Comparison of ENCODE assay signal across 10 cellular contexts in the genomic region with DNA sequence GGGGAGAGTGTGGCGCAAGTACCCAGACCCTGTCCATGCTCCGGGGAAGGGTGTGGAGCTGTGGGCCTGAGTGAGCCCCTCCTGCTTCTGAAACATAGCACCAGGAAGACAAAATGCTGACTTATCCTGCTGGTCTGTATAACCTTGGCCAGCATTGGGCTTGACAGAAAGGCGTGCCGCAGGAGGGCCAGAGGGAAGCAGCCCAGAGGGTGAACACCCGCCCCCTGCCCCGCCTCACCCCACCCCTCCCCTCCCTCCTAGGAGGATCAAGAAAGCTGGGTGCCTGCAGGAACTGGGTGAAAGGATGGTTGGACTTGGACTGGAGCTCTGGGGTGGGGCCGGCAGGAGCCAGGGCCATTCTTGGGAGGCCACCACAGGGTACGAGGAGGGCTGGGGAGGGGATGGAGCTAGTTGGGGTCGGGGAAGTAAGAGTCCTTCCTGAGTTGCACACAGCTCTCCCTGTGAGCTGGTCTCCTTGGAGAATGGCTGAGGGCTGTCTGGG. TPM values are rescaled to one million over a fixed set of nuclear protein-coding genes. Genes with fewer than 3 reads are reported as not detected.
A peak's percentile ranks its signal among the peaks of the same experiment; 100 is the strongest.
DNase-seq lines count a peak whose midpoint lies in the region; ATAC-seq and TF ChIP-seq lines count a peak whose summit lies in the region.
"Had no signal": no experiment of that assay in that cellular context is flagged by ENCODE, and none has a peak within 500 bp of the region (broad histone marks: within the 10 kb centered on the region; RNA-seq: fewer than 3 reads in every experiment).

No MANE protein-coding gene starts in this region.

- H3K9me3 ChIP-seq in HCT116 (ENCODE audit: control insufficient read depth in 1 of 2, insufficient read depth in 1 of 2, low read depth in 1 of 2, low read length in 2 of 2) (no peaks in the 10 kb centered on the region), iPS-15b (ENCODE audit: control insufficient read depth, insufficient read depth, low read length) (no peaks in the 10 kb centered on the region)
- H3K9me3 ChIP-seq: left ventricle myocardium inferior had no signal

- no peaks in the 10 kb centered on the region for H3K9me2 ChIP-seq in HCT116 (ENCODE audit: insufficient read depth)

- TF ChIP-seq RAD21 in HCT116 (IDR thresholded peaks at IDR 0.05; ENCODE audit: low read depth), result no peak

- ATAC-seq in HCT116 (peak; percentile 56), SK-N-SH treated with all-trans-retinoic acid at 6 μM for 48 hours (peak; percentile 73), sciatic nerve (peak; percentile 72), HG02870 (IDR thresholded peaks at IDR 0.05; ENCODE audit: unreplicated experiment) (no peak), GM19397 (IDR thresholded peaks at IDR 0.05; ENCODE audit: unreplicated experiment) (no peak)

- H3K79me2 ChIP-seq in HCT116 (ENCODE audit: insufficient read depth, low read length), result peaks cover 74% of the 10 kb centered on the region

- TF ChIP-seq CTCF in HCT116 (IDR thresholded peaks at IDR 0.05 in 2 of 3, conservative IDR thresholded peaks at IDR 0.05 in 1 of 3; ENCODE audit: borderline replicate concordance in 1 of 3, insufficient read depth in 1 of 3, low read depth in 2 of 3, low read length in 2 of 3), result no peak

- H3K4me3 ChIP-seq in HCT116 (replicated peaks in 1 of 2; ENCODE audit: low read depth in 1 of 2, low read length in 2 of 2) (no peak overlapping the region), iPS-15b (ENCODE audit: low read depth, low read length) (peak overlapping the region; percentile 8)
- H3K4me3 ChIP-seq: left ventricle myocardium inferior had no signal

- no peaks in the 10 kb centered on the region for H4K20me1 ChIP-seq in HCT116 (ENCODE audit: insufficient read depth)

- TF ChIP-seq POLR2A in HCT116 (IDR thresholded peaks at IDR 0.05; ENCODE audit: borderline replicate concordance, extremely low read depth, insufficient read depth, insufficient read length), result no peak

- H2AFZ ChIP-seq in HCT116 (ENCODE audit: low read depth, low read length, poor library complexity, severe bottlenecking), result no peak overlapping the region

- peaks cover 0 to under 1% of the 10 kb centered on the region in 2 experiments; a peak in 1 of 4 replicates for H3K4me1 ChIP-seq in HCT116 (ENCODE audit: control insufficient read depth in 1 of 2, insufficient read depth in 2 of 2, low read length in 2 of 2)
- H3K4me1 ChIP-seq in iPS-15b (ENCODE audit: control insufficient read depth, insufficient read depth, low read length), result peaks cover 6% of the 10 kb centered on the region

- CTCF ChIA-PET in HCT116 (lab: Charles Lee), result no interaction called here

- DNase-seq in HCT116 (ENCODE audit: low read depth, low spot score), result no peak
- DNase-seq in sciatic nerve (ENCODE audit: low spot score), result no peak
- no peak for DNase-seq in NCI-H1105 (lab: John Stamatoyannopoulos, UW)
- no peak for DNase-seq in kidney glomerular epithelial cell (lab: John Stamatoyannopoulos, UW)
- DNase-seq: activated T-cell treated with anti-CD3 and anti-CD28 coated beads, Interleukin-2, amount 50 U/mL, for 48 hours; left ventricle myocardium inferior had no signal

- no peak overlapping the region for H3K4me2 ChIP-seq in HCT116 (ENCODE audit: low read length)

- H3K9ac ChIP-seq in HCT116 (ENCODE audit: low read length) (no peak overlapping the region), iPS-15b (ENCODE audit: low read depth, low read length) (peak overlapping the region; percentile 26)

- intact Hi-C loops in HCT116 (cut with micrococcal nuclease), result no loop called here
- intact Hi-C loops in sciatic nerve (cut with DNase I), result no loop called here

- H3K27me3 ChIP-seq in HCT116 (ENCODE audit: insufficient read depth, low read length) (no peaks in the 10 kb centered on the region), iPS-15b (ENCODE audit: control insufficient read depth, insufficient read depth, low read length) (no peaks in the 10 kb centered on the region)

- H3K36me3 ChIP-seq in HCT116 (ENCODE audit: control insufficient read depth in 1 of 2, insufficient read depth in 2 of 2, low read length in 2 of 2) (peaks cover 13 to 50% of the 10 kb centered on the region in 2 experiments; a peak in 3 of 4 replicates), iPS-15b (ENCODE audit: control insufficient read depth, insufficient read depth, low read length) (peaks cover 35% of the 10 kb centered on the region)
- H3K36me3 ChIP-seq: left ventricle myocardium inferior had no signal

- BruUV-seq in HCT116 (replicated peaks; lab: Mats Ljungman, UMichigan), result no TSS peak

- RAD21 ChIA-PET in HCT116 (lab: Charles Lee; ENCODE audit: low non-redundant PET in 1 of 2, low total read pairs in 2 of 2, uncharacterized antibody in 2 of 2, unreplicated experiment in 2 of 2), result no interaction called here

- POLR2A ChIA-PET in HCT116 (lab: Charles Lee), result no interaction called here

- no peak overlapping the region for H3K27ac ChIP-seq in HCT116 (ENCODE audit: low read depth, low read length)
- H3K27ac ChIP-seq: left ventricle myocardium inferior had no signal

TF ChIP-seq in HCT116, 20 proteins besides CTCF, POLR2A, EP300 and RAD21 (continues in another document):
- TF ChIP-seq SIN3A (IDR thresholded peaks at IDR 0.05; ENCODE audit: low read depth) (no peak), EGR1 (IDR thresholded peaks at IDR 0.05; ENCODE audit: low read depth) (no peak), ELF1 (IDR thresholded peaks at IDR 0.05; ENCODE audit: borderline replicate concordance, low read depth) (no peak), YY1 (IDR thresholded peaks at IDR 0.05; ENCODE audit: extremely low read depth, insufficient replicate concordance, low read depth, low read length) (no peak), SRF (IDR thresholded peaks at IDR 0.05; ENCODE audit: low read depth) (no peak), ZNF274 (IDR thresholded peaks at IDR 0.05; ENCODE audit: low read depth, low read length) (no peak), POLR2AphosphoS5 (IDR thresholded peaks at IDR 0.05; ENCODE audit: low read depth, low read length) (no peak), FOSL1 (IDR thresholded peaks at IDR 0.05; ENCODE audit: low read depth) (no peak), ZFX (IDR thresholded peaks at IDR 0.05) (no peak), TCF7L2 (IDR thresholded peaks at IDR 0.05; ENCODE audit: borderline replicate concordance, extremely low read depth, insufficient read depth, insufficient read length) (no peak)
- TF ChIP-seq, protein P1, sequence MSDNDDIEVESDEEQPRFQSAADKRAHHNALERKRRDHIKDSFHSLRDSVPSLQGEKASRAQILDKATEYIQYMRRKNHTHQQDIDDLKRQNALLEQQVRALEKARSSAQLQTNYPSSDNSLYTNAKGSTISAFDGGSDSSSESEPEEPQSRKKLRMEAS (IDR thresholded peaks at IDR 0.05), result no peak
- TF ChIP-seq, protein P2, sequence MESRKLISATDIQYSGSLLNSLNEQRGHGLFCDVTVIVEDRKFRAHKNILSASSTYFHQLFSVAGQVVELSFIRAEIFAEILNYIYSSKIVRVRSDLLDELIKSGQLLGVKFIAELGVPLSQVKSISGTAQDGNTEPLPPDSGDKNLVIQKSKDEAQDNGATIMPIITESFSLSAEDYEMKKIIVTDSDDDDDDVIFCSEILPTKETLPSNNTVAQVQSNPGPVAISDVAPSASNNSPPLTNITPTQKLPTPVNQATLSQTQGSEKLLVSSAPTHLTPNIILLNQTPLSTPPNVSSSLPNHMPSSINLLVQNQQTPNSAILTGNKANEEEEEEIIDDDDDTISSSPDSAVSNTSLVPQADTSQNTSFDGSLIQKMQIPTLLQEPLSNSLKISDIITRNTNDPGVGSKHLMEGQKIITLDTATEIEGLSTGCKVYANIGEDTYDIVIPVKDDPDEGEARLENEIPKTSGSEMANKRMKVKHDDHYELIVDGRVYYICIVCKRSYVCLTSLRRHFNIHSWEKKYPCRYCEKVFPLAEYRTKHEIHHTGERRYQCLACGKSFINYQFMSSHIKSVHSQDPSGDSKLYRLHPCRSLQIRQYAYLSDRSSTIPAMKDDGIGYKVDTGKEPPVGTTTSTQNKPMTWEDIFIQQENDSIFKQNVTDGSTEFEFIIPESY (IDR thresholded peaks at IDR 0.05; ENCODE audit: extremely low read depth, insufficient replicate concordance, low read length), result no peak

TF ChIP-seq in SK-N-SH treated with all-trans-retinoic acid at 6 μM for 48 hours, 23 proteins besides CTCF, POLR2A, EP300 and RAD21 (continues in another document):
- no peak for TF ChIP-seq OSR1 (CRISPR knock-in tag; IDR thresholded peaks at IDR 0.05)
- TF ChIP-seq, protein P3, sequence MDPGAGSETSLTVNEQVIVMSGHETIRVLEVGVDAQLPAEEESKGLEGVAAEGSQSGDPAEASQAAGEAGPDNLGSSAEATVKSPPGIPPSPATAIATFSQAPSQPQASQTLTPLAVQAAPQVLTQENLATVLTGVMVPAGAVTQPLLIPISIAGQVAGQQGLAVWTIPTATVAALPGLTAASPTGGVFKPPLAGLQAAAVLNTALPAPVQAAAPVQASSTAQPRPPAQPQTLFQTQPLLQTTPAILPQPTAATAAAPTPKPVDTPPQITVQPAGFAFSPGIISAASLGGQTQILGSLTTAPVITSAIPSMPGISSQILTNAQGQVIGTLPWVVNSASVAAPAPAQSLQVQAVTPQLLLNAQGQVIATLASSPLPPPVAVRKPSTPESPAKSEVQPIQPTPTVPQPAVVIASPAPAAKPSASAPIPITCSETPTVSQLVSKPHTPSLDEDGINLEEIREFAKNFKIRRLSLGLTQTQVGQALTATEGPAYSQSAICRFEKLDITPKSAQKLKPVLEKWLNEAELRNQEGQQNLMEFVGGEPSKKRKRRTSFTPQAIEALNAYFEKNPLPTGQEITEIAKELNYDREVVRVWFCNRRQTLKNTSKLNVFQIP (CRISPR knock-in tag; IDR thresholded peaks at IDR 0.05; ENCODE audit: borderline replicate concordance, low read depth), result no peak
- TF ChIP-seq, protein P4, sequence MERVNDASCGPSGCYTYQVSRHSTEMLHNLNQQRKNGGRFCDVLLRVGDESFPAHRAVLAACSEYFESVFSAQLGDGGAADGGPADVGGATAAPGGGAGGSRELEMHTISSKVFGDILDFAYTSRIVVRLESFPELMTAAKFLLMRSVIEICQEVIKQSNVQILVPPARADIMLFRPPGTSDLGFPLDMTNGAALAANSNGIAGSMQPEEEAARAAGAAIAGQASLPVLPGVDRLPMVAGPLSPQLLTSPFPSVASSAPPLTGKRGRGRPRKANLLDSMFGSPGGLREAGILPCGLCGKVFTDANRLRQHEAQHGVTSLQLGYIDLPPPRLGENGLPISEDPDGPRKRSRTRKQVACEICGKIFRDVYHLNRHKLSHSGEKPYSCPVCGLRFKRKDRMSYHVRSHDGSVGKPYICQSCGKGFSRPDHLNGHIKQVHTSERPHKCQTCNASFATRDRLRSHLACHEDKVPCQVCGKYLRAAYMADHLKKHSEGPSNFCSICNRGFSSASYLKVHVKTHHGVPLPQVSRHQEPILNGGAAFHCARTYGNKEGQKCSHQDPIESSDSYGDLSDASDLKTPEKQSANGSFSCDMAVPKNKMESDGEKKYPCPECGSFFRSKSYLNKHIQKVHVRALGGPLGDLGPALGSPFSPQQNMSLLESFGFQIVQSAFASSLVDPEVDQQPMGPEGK (CRISPR knock-in tag; IDR thresholded peaks at IDR 0.05; ENCODE audit: borderline replicate concordance), result no peak
- TF ChIP-seq ZNF565 (CRISPR knock-in tag; conservative IDR thresholded peaks at IDR 0.05; ENCODE audit: low read depth), result no peak
- TF ChIP-seq ZC3H10 (CRISPR knock-in tag; IDR thresholded peaks at IDR 0.05), result no peak
- no peak for TF ChIP-seq ZFP30 (CRISPR knock-in tag; IDR thresholded peaks at IDR 0.05)
- no peak for TF ChIP-seq TCF4 (CRISPR knock-in tag; IDR thresholded peaks at IDR 0.05; ENCODE audit: borderline replicate concordance)

RNA-seq across cellular contexts. Expression of a gene that starts 27.1 kb away (rescaled TPM):
- total RNA-seq in HCT116 (2021; ENCODE audit: unreplicated experiment) (224 TPM), sciatic nerve (180 TPM)
- 217 and 285 TPM in 2 replicates for polyA plus RNA-seq in HCT116 (2012)

Comparison
In these comparisons a context has a peak if more than half of its experiments do, and no peak if none do; other contexts are left out.
1. ATAC-seq: peak in HCT116 (single experiment), SK-N-SH treated with all-trans-retinoic acid at 6 μM for 48 hours (single experiment) and sciatic nerve (single experiment); none in HG02870 (single experiment) and GM19397 (single experiment).